Comparison of ENCODE assay signal across 19 cellular contexts in genomic region chr7:112963634-112964033, GRCh38.
DNase-seq lines count a peak whose midpoint lies in the region; ATAC-seq and TF ChIP-seq lines count a peak whose summit lies in the region.
"Had no signal": no experiment of that assay in that cellular context is flagged by ENCODE, and none has a peak within 500 bp of the region (broad histone marks: within the 10 kb centered on the region; RNA-seq: fewer than 3 reads in every experiment).

No MANE protein-coding gene starts in this region.

- H3K4me2 ChIP-seq in OCI-LY1 (ENCODE audit: low read length), result no peak overlapping the region
- H3K4me2 ChIP-seq: BLaER1, GM23338 had no signal

- WGBS in heart left ventricle, 4 donors, result 57 to 72% (median 69%) methylated on average over 1 of the region's 1 CpG
- WGBS in testis, 2 donors, result 32 to 96% methylated on average over 1 of the region's 1 CpG

- H3K27me3 Mint-ChIP-seq in activated CD8-positive, alpha-beta T cell treated with anti-CD3 and anti-CD28 coated beads, Interleukin-2, amount 10 ng/mL, durations not matched to agents 7 days and 5 days (ENCODE audit: low read depth), result peaks cover 4% of the 10 kb centered on the region

- DNase-seq in left ventricle myocardium superior, result no peak
- DNase-seq in heart left ventricle, result no peak
- no peak for DNase-seq in activated CD8-positive, alpha-beta T cell treated with anti-CD3 and anti-CD28 coated beads, Interleukin-2, amount 10 ng/mL, durations not matched to agents 7 days and 5 days
- no peak for DNase-seq in testis
- no peak for DNase-seq in NOMO-1 (lab: John Stamatoyannopoulos, UW; ENCODE audit: unreplicated experiment in 2 of 2)
- DNase-seq: 8988T; CD4-positive, alpha-beta memory T cell; DMS153; DMS79; GDM1; HCEC 1CT; IMR-90 had no signal

- H3K4me3 ChIP-seq in heart left ventricle (no peak overlapping the region), OCI-LY1 (ENCODE audit: low read depth, low read length, poor library complexity, severe bottlenecking) (no peak overlapping the region), testis (no peak overlapping the region)
- H3K4me3 ChIP-seq: BLaER1, GM23338, K562 had no signal

- no peaks in the 10 kb centered on the region for H3K36me3 Mint-ChIP-seq in activated CD8-positive, alpha-beta T cell treated with anti-CD3 and anti-CD28 coated beads, Interleukin-2, amount 10 ng/mL, durations not matched to agents 7 days and 5 days (ENCODE audit: low read depth)
- H3K36me3 Mint-ChIP-seq: CD14-positive monocyte; CD4-positive, alpha-beta memory T cell had no signal

- no peak for TF ChIP-seq CTCF in heart left ventricle (IDR thresholded peaks at IDR 0.05)
- TF ChIP-seq CTCF in OCI-LY1 (IDR thresholded peaks at IDR 0.05; ENCODE audit: low read length), result no peak
- no peak for TF ChIP-seq CTCF in testis (IDR thresholded peaks at IDR 0.05)

- TF ChIP-seq POLR2A in heart left ventricle (IDR thresholded peaks at IDR 0.05) (no peak), testis (IDR thresholded peaks at IDR 0.05) (no peak)

- POLR2A ChIA-PET in activated CD8-positive, alpha-beta T cell treated with anti-CD3 and anti-CD28 coated beads, Interleukin-2, amount 10 ng/mL, durations not matched to agents 7 days and 5 days (lab: Charles Lee), result no interaction called here

- peak overlapping the region in 5 of 12 donors; percentile 15 to 39 (median 30) for H3K27ac ChIP-seq in heart left ventricle
- no peak overlapping the region for H3K27ac ChIP-seq in OCI-LY1 (ENCODE audit: low read depth, low read length, poor library complexity, severe bottlenecking)
- no peak overlapping the region for H3K27ac ChIP-seq in testis
- H3K27ac ChIP-seq: BLaER1 had no signal

- peaks cover 0 to 20% (median 0%) of the 10 kb centered on the region in 12 donors for H3K4me1 ChIP-seq in heart left ventricle
- peaks cover 11% of the 10 kb centered on the region for H3K4me1 ChIP-seq in OCI-LY1 (ENCODE audit: insufficient read depth, low read length, severe bottlenecking)
- H3K4me1 ChIP-seq in testis, result no peaks in the 10 kb centered on the region
- H3K4me1 ChIP-seq: BLaER1 had no signal

- peaks cover 0 to 11% (median 0%) of the 10 kb centered on the region in 12 donors for H3K9me3 ChIP-seq in heart left ventricle
- no peaks in the 10 kb centered on the region for H3K9me3 ChIP-seq in OCI-LY1 (ENCODE audit: low read length)
- H3K9me3 ChIP-seq in testis, result no peaks in the 10 kb centered on the region
- H3K9me3 ChIP-seq: BLaER1 had no signal

- no peak overlapping the region for H3K27ac Mint-ChIP-seq in activated CD8-positive, alpha-beta T cell treated with anti-CD3 and anti-CD28 coated beads, Interleukin-2, amount 10 ng/mL, durations not matched to agents 7 days and 5 days
- H3K27ac Mint-ChIP-seq: CD14-positive monocyte; CD4-positive, alpha-beta memory T cell; GM23338 had no signal

- ATAC-seq in left ventricle myocardium superior, result peak; percentile 21
- ATAC-seq in heart left ventricle, result no peak
- ATAC-seq in GM18868 (IDR thresholded peaks at IDR 0.05; ENCODE audit: unreplicated experiment), result peak; percentile 74
- ATAC-seq in HG02885 (IDR thresholded peaks at IDR 0.05; ENCODE audit: poor library complexity, unreplicated experiment), result peak; percentile 66
- ATAC-seq in activated CD8-positive, alpha-beta T cell treated with anti-CD3 and anti-CD28 coated beads, Interleukin-2, amount 10 ng/mL, durations not matched to agents 7 days and 5 days, result no peak
- ATAC-seq: GM23338, K562 had no signal

- H3K4me1 Mint-ChIP-seq in activated CD8-positive, alpha-beta T cell treated with anti-CD3 and anti-CD28 coated beads, Interleukin-2, amount 10 ng/mL, durations not matched to agents 7 days and 5 days (ENCODE audit: low read depth), result no peaks in the 10 kb centered on the region
- H3K4me1 Mint-ChIP-seq: CD4-positive, alpha-beta memory T cell; GM23338 had no signal

- no peaks in the 10 kb centered on the region for H3K9me3 Mint-ChIP-seq in activated CD8-positive, alpha-beta T cell treated with anti-CD3 and anti-CD28 coated beads, Interleukin-2, amount 10 ng/mL, durations not matched to agents 7 days and 5 days (ENCODE audit: insufficient read depth)
- H3K9me3 Mint-ChIP-seq: CD4-positive, alpha-beta memory T cell; GM23338 had no signal

- H3K9me2 ChIP-seq in OCI-LY1 (ENCODE audit: low read depth, low read length), result no peaks in the 10 kb centered on the region

- CTCF ChIA-PET in activated CD8-positive, alpha-beta T cell treated with anti-CD3 and anti-CD28 coated beads, Interleukin-2, amount 10 ng/mL, durations not matched to agents 7 days and 5 days (lab: Charles Lee), result no interaction called here

- intact Hi-C loops in left ventricle myocardium superior (cut with micrococcal nuclease), result no loop called here
- intact Hi-C loops in heart left ventricle (cut with DNase I), result no loop called here
- intact Hi-C loops in testis (cut with DNase I; ENCODE audit: low total_unique reads), result no loop called here

- H3K36me3 ChIP-seq in heart left ventricle, result no peaks in the 10 kb centered on the region
- no peaks in the 10 kb centered on the region for H3K36me3 ChIP-seq in OCI-LY1 (ENCODE audit: insufficient read depth, low read length)
- H3K36me3 ChIP-seq in testis (ENCODE audit: low read depth, missing control alignments), result no peaks in the 10 kb centered on the region
- H3K36me3 ChIP-seq: BLaER1 had no signal

- no peak overlapping the region for H3K4me3 Mint-ChIP-seq in activated CD8-positive, alpha-beta T cell treated with anti-CD3 and anti-CD28 coated beads, Interleukin-2, amount 10 ng/mL, durations not matched to agents 7 days and 5 days
- H3K4me3 Mint-ChIP-seq: CD14-positive monocyte; CD4-positive, alpha-beta memory T cell; GM23338 had no signal

- 0 out of 2 replicates have a peak overlapping the region, but pooled peaks have one; percentile 8 for H2AFZ ChIP-seq in OCI-LY1 (ENCODE audit: low read length)
- H2AFZ ChIP-seq: GM23338 had no signal

- H3K9ac ChIP-seq in OCI-LY1 (ENCODE audit: low read length), result no peak overlapping the region
- H3K9ac ChIP-seq: BLaER1 had no signal

- H3F3A ChIP-seq in OCI-LY1 (ENCODE audit: insufficient read depth, low read length), result no peaks in the 10 kb centered on the region

- no peaks in the 10 kb centered on the region for H3K79me2 ChIP-seq in OCI-LY1 (ENCODE audit: insufficient read depth, low read length)

- no peaks in the 10 kb centered on the region for H4K20me1 ChIP-seq in OCI-LY1 (ENCODE audit: insufficient read depth, low read length)
- H4K20me1 ChIP-seq: BLaER1 had no signal

- H3K27me3 ChIP-seq in heart left ventricle (no peaks in the 10 kb centered on the region), OCI-LY1 (ENCODE audit: insufficient read depth, low read length) (no peaks in the 10 kb centered on the region), testis (no peaks in the 10 kb centered on the region)
- H3K27me3 ChIP-seq: BLaER1 had no signal

Comparison
In these comparisons a context has a peak if more than half of its experiments do, and no peak if none do; other contexts are left out.
1. ATAC-seq: peak in left ventricle myocardium superior (single experiment), GM18868 (single experiment) and HG02885 (single experiment); none in heart left ventricle (0 of 4) and activated CD8-positive, alpha-beta T cell treated with anti-CD3 and anti-CD28 coated beads, Interleukin-2, amount 10 ng/mL, durations not matched to agents 7 days and 5 days (single experiment).